Comparison of ENCODE assay signal across 15 cellular contexts in genomic region chr6:27081931-27082330, GRCh38.
"Had no signal": no experiment of that assay in that cellular context is flagged by ENCODE, and none has a peak within 500 bp of the region (broad histone marks: within the 10 kb centered on the region; RNA-seq: fewer than 3 reads in every experiment).

No MANE protein-coding gene starts in this region.

- H3K9ac ChIP-seq: neural progenitor cell had no signal

- H3K4me2 ChIP-seq: neural progenitor cell had no signal

- FAIRE-seq: astrocyte, islet of Langerhans had no signal

- H3K27ac ChIP-seq: gastroesophageal sphincter, neural progenitor cell, sigmoid colon, spleen, upper lobe of right lung, WERI-Rb-1 had no signal

- H3K36me3 ChIP-seq: gastroesophageal sphincter, neural progenitor cell, sigmoid colon, spleen, upper lobe of right lung, WERI-Rb-1 had no signal

- DNase-seq: activated CD4-positive, alpha-beta memory T cell treated with anti-CD3 and anti-CD28 coated beads for 36 hours; activated CD8-positive, alpha-beta memory T cell treated with anti-CD3 and anti-CD28 coated beads, Interleukin-2, amount 10 ng/mL, durations not matched to agents 7 days and 5 days; activated naive CD4-positive, alpha-beta T cell treated with anti-CD3 and anti-CD28 coated beads, Interleukin-2, amount 10 ng/mL, durations not matched to agents 7 days and 5 days; activated T-cell treated with anti-CD3 and anti-CD28 coated beads, Interleukin-2, amount 50 U/mL, for 24 hours; left colon; sigmoid colon; spleen; stimulated activated naive CD8-positive, alpha-beta T cell treated with anti-CD3 and anti-CD28 coated beads, Interleukin-15, amount 100 ng/mL, for 72 hours; upper lobe of right lung; WERI-Rb-1 had no signal

- H3K4me1 ChIP-seq: neural progenitor cell, upper lobe of right lung had no signal

- H3K4me3 ChIP-seq: gastroesophageal sphincter, lung, neural progenitor cell, sigmoid colon, spleen, upper lobe of right lung had no signal
